In the genomic region with DNA sequence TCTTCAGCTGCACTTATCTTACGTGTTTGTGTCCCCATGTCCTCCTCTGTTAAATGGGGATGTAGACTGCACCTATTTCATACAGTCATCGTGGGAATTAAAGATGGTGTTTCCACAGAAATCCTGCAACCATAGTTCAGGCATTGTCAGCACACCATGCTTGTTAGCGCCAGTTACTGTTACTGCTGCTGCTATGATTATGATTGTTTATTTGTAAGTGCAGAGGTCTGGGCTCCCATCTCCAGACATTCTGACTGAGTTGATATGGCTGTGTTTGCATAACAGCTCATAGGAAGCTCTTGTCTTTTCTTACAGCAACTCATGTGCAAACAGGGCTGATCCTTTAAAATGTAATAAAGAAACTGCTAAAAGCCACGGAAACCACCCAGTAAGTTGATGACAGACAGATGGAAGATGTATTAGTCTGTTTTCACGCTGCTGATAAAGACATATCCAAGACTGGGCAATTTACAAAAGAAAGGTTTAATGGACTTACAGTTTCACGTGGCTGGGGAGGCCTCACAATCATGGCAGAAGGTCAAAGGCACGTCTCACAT, we compare ENCODE assay signal across 9 cellular contexts.
DNase-seq lines count a peak whose midpoint lies in the region; ATAC-seq and TF ChIP-seq lines count a peak whose summit lies in the region.
"Had no signal": no experiment of that assay in that cellular context is flagged by ENCODE, and none has a peak within 500 bp of the region (broad histone marks: within the 10 kb centered on the region; RNA-seq: fewer than 3 reads in every experiment).

No MANE protein-coding gene starts in this region.

- H3K4me3 Mint-ChIP-seq in activated naive CD4-positive, alpha-beta T cell treated with anti-CD3 and anti-CD28 coated beads, Interleukin-2, amount 10 ng/mL, durations not matched to agents 7 days and 5 days = peak overlapping the region; percentile 89
- H3K4me3 Mint-ChIP-seq in T-helper 2 cell treated with Interferon-gamma antibody and Interleukin-4, amounts not matched to agents 5 μg/mL and 100 μg/mL, for 36 hours = peak overlapping the region; percentile 99
- peak overlapping the region; percentile 59 to 96 for H3K4me3 Mint-ChIP-seq in effector memory CD8-positive, alpha-beta T cell
- peak overlapping the region; percentile 63 to 94 for H3K4me3 Mint-ChIP-seq in stimulated activated naive B cell treated with anti-CD40 and anti-IgM and Interleukin-4, amounts not matched to agents 10 μg/mL and 1 μg/mL and 100 μg/mL, for 72 hours

- peaks cover 39% of the 10 kb centered on the region for H3K4me1 Mint-ChIP-seq in activated naive CD4-positive, alpha-beta T cell treated with anti-CD3 and anti-CD28 coated beads, Interleukin-2, amount 10 ng/mL, durations not matched to agents 7 days and 5 days
- peaks cover 22% of the 10 kb centered on the region for H3K4me1 Mint-ChIP-seq in T-helper 2 cell treated with Interferon-gamma antibody and Interleukin-4, amounts not matched to agents 5 μg/mL and 100 μg/mL, for 36 hours (ENCODE audit: low read depth)
- peaks cover 12 to 20% of the 10 kb centered on the region in 2 donors for H3K4me1 Mint-ChIP-seq in effector memory CD8-positive, alpha-beta T cell (ENCODE audit: low read depth in 2 of 2)
- H3K4me1 Mint-ChIP-seq in stimulated activated naive B cell treated with anti-CD40 and anti-IgM and Interleukin-4, amounts not matched to agents 10 μg/mL and 1 μg/mL and 100 μg/mL, for 72 hours = peaks cover 13 to 35% of the 10 kb centered on the region in 2 donors

- peaks cover 25% of the 10 kb centered on the region for H3K36me3 Mint-ChIP-seq in activated naive CD4-positive, alpha-beta T cell treated with anti-CD3 and anti-CD28 coated beads, Interleukin-2, amount 10 ng/mL, durations not matched to agents 7 days and 5 days
- peaks cover 16% of the 10 kb centered on the region for H3K36me3 Mint-ChIP-seq in T-helper 2 cell treated with Interferon-gamma antibody and Interleukin-4, amounts not matched to agents 5 μg/mL and 100 μg/mL, for 36 hours (ENCODE audit: low read depth)
- H3K36me3 Mint-ChIP-seq in effector memory CD8-positive, alpha-beta T cell (ENCODE audit: insufficient read depth) = peaks cover 20% of the 10 kb centered on the region
- peaks cover 20 to 34% of the 10 kb centered on the region in 2 donors for H3K36me3 Mint-ChIP-seq in stimulated activated naive B cell treated with anti-CD40 and anti-IgM and Interleukin-4, amounts not matched to agents 10 μg/mL and 1 μg/mL and 100 μg/mL, for 72 hours

- no peak for DNase-seq in activated naive CD4-positive, alpha-beta T cell treated with anti-CD3 and anti-CD28 coated beads, Interleukin-2, amount 10 ng/mL, durations not matched to agents 7 days and 5 days
- DNase-seq in activated naive CD4-positive, alpha-beta T cell treated with Interleukin-2 at 50 U/mL for 16 hours = no peak
- peak; percentile 6 for DNase-seq in T-helper 2 cell treated with Interferon-gamma antibody and Interleukin-4, amounts not matched to agents 5 μg/mL and 100 μg/mL, for 36 hours (ENCODE audit: low spot score)
- DNase-seq in effector memory CD8-positive, alpha-beta T cell = no peak
- no peak for DNase-seq in stimulated activated naive B cell treated with anti-CD40 and anti-IgM and Interleukin-4, amounts not matched to agents 10 μg/mL and 1 μg/mL and 100 μg/mL, for 72 hours
- no peak for DNase-seq in NCI-H748 treated with DMSO at 0.1 percent for 48 hours (lab: John Stamatoyannopoulos, UW)
- DNase-seq in NCI-H1436 (lab: John Stamatoyannopoulos, UW) = no peak
- DNase-seq: DMS153 had no signal

- CTCF ChIA-PET in activated naive CD4-positive, alpha-beta T cell treated with anti-CD3 and anti-CD28 coated beads, Interleukin-2, amount 10 ng/mL, durations not matched to agents 7 days and 5 days (lab: Charles Lee) = interaction anchor here (0.7 to 1.7 kb wide), 3 partner anchors 21 to 59 kb away, joined by 4 to 6 read pairs (median 4); no protein-coding TSS in a partner anchor

- peak overlapping the region; percentile 59 for H3K27ac Mint-ChIP-seq in activated naive CD4-positive, alpha-beta T cell treated with anti-CD3 and anti-CD28 coated beads, Interleukin-2, amount 10 ng/mL, durations not matched to agents 7 days and 5 days
- H3K27ac Mint-ChIP-seq in T-helper 2 cell treated with Interferon-gamma antibody and Interleukin-4, amounts not matched to agents 5 μg/mL and 100 μg/mL, for 36 hours = peak overlapping the region; percentile 94
- H3K27ac Mint-ChIP-seq in effector memory CD8-positive, alpha-beta T cell = peak overlapping the region in 1 of 2 donors; percentile 100
- H3K27ac Mint-ChIP-seq in stimulated activated naive B cell treated with anti-CD40 and anti-IgM and Interleukin-4, amounts not matched to agents 10 μg/mL and 1 μg/mL and 100 μg/mL, for 72 hours = peak overlapping the region; percentile 88

- no peak for ATAC-seq in effector memory CD8-positive, alpha-beta T cell (replicated peaks)
- ATAC-seq in stimulated activated naive B cell treated with anti-CD40 and anti-IgM and Interleukin-4, amounts not matched to agents 10 μg/mL and 1 μg/mL and 100 μg/mL, for 72 hours (replicated peaks) = no peak
- ATAC-seq in GM18505 (IDR thresholded peaks at IDR 0.05; ENCODE audit: unreplicated experiment) = no peak

- no peak for TF ChIP-seq POLR2A in GM18505 (IDR thresholded peaks at IDR 0.05; ENCODE audit: borderline replicate concordance, extremely low read depth, insufficient read depth, insufficient read length)

- H3K9me3 Mint-ChIP-seq in activated naive CD4-positive, alpha-beta T cell treated with anti-CD3 and anti-CD28 coated beads, Interleukin-2, amount 10 ng/mL, durations not matched to agents 7 days and 5 days = no peaks in the 10 kb centered on the region
- no peaks in the 10 kb centered on the region for H3K9me3 Mint-ChIP-seq in T-helper 2 cell treated with Interferon-gamma antibody and Interleukin-4, amounts not matched to agents 5 μg/mL and 100 μg/mL, for 36 hours
- H3K9me3 Mint-ChIP-seq in effector memory CD8-positive, alpha-beta T cell = no peaks in the 10 kb centered on the region
- H3K9me3 Mint-ChIP-seq in stimulated activated naive B cell treated with anti-CD40 and anti-IgM and Interleukin-4, amounts not matched to agents 10 μg/mL and 1 μg/mL and 100 μg/mL, for 72 hours = peaks cover 0 to 5% of the 10 kb centered on the region in 2 donors

- H3K27me3 Mint-ChIP-seq in activated naive CD4-positive, alpha-beta T cell treated with anti-CD3 and anti-CD28 coated beads, Interleukin-2, amount 10 ng/mL, durations not matched to agents 7 days and 5 days = no peaks in the 10 kb centered on the region
- no peaks in the 10 kb centered on the region for H3K27me3 Mint-ChIP-seq in T-helper 2 cell treated with Interferon-gamma antibody and Interleukin-4, amounts not matched to agents 5 μg/mL and 100 μg/mL, for 36 hours (ENCODE audit: low read depth)
- H3K27me3 Mint-ChIP-seq in effector memory CD8-positive, alpha-beta T cell = no peaks in the 10 kb centered on the region
- H3K27me3 Mint-ChIP-seq in stimulated activated naive B cell treated with anti-CD40 and anti-IgM and Interleukin-4, amounts not matched to agents 10 μg/mL and 1 μg/mL and 100 μg/mL, for 72 hours = no peaks in the 10 kb centered on the region
